In genomic region chr5:81696418-81697397, GRCh38 we compare ENCODE assay signal across 28 cellular contexts. TPM values are rescaled to one million over a fixed set of nuclear protein-coding genes. Genes with fewer than 3 reads are reported as not detected.
DNase-seq lines count a peak whose midpoint lies in the region; ATAC-seq lines count a peak whose summit lies in the region.
"Had no signal": no experiment of that assay in that cellular context is flagged by ENCODE, and none has a peak within 500 bp of the region (broad histone marks: within the 10 kb centered on the region; RNA-seq: fewer than 3 reads in every experiment).

No MANE protein-coding gene starts in this region.

- H3K4me1 Mint-ChIP-seq in naive B cell: peaks cover 32 to 61% (median 50%) of the 10 kb centered on the region in 3 donors

- intact Hi-C loops in posterior vena cava (cut with DNase I): no loop called here

- DNase-seq in DMS 273 (lab: John Stamatoyannopoulos, UW; ENCODE audit: unreplicated experiment): peak; percentile 41
- DNase-seq in DMS 273 treated with DMSO at 0.1 percent for 48 hours (lab: John Stamatoyannopoulos, UW): no peak
- DNase-seq in G401 (ENCODE audit: low spot score): peak; percentile 44
- peak; percentile 45 for DNase-seq in OCI-M1 (lab: John Stamatoyannopoulos, UW)
- no peak for DNase-seq in naive B cell
- no peak for DNase-seq in NCI-H345 treated with DMSO at 0.1 percent for 48 hours (lab: John Stamatoyannopoulos, UW; ENCODE audit: unreplicated experiment)
- no peak for DNase-seq in NOMO-1 treated with dmso at 0.1 percent for 144 hours (lab: John Stamatoyannopoulos, UW; ENCODE audit: unreplicated experiment)
- DNase-seq in posterior vena cava (ENCODE audit: low spot score): no peak
- DNase-seq: activated B cell treated with CpG ODN at 0.5 μM for 24 hours; activated CD4-positive, alpha-beta T cell treated with anti-CD3 and anti-CD28 coated beads, Interleukin-2, amount 50 U/mL, for 1 hour; activated gamma-delta T cell; activated T-cell treated with anti-CD3 and anti-CD28 coated beads, Interleukin-2, amount 50 U/mL, for 24 hours; Calu3; caudate nucleus; erythroblast; naive thymus-derived CD4-positive, alpha-beta T cell; NCI-H1436 treated with DMSO at 0.1 percent for 48 hours; NCI-H2107; NCI-H446 treated with DMSO at 0.1 percent for 48 hours; occipital lobe; psoas muscle; Right ventricle myocardium superior; sigmoid colon; stimulated activated CD4-positive, alpha-beta T cell treated with anti-CD3 and anti-CD28 coated beads, Interleukin-12 subunit alpha, Interleukin-12 subunit beta, amount 100 ng/mL, for 4 hours; stimulated activated CD4-positive, alpha-beta T cell treated with anti-CD3 and anti-CD28 coated beads, Interleukin-2, amount 100 ng/mL, for 48 hours had no signal

- ATAC-seq in naive B cell (ENCODE audit: low read depth in 2 of 2): no peak
- ATAC-seq: naive thymus-derived CD4-positive, alpha-beta T cell; psoas muscle; SK-N-SH treated with all-trans-retinoic acid at 6 μM for 48 hours had no signal

- H3K27ac Mint-ChIP-seq in naive B cell: peak overlapping the region in 5 of 6 donors; percentile 4 to 77 (median 26)
- H3K27ac Mint-ChIP-seq: activated B cell treated with CpG ODN at 0.5 μM for 24 hours; activated T-cell treated with anti-CD3 and anti-CD28 coated beads, Interleukin-2, amount 50 U/mL, for 24 hours; dendritic cell treated with granulocyte-macrophage colony-stimulating factor and Interleukin-4, amounts not matched to agents 40 ng/mL and 50 ng/mL, for 4 days; T-helper 1 cell treated with Interleukin-12 subunit alpha and Interleukin-12 subunit beta and Interleukin-4 antibody, amounts not matched to agents 30 μg/mL and 1 μg/mL, for 36 hours had no signal

- in situ Hi-C loops in G401 (cut with HindIII; ENCODE audit: low sequenced_read_pairs): no loop called here

- H3K27me3 Mint-ChIP-seq in naive B cell: no peaks in the 10 kb centered on the region
- H3K27me3 Mint-ChIP-seq: activated B cell treated with CpG ODN at 0.5 μM for 24 hours; activated T-cell treated with anti-CD3 and anti-CD28 coated beads, Interleukin-2, amount 50 U/mL, for 24 hours; dendritic cell treated with granulocyte-macrophage colony-stimulating factor and Interleukin-4, amounts not matched to agents 40 ng/mL and 50 ng/mL, for 4 days; naive thymus-derived CD4-positive, alpha-beta T cell had no signal

- peaks cover 24 to 28% of the 10 kb centered on the region in 2 donors for H3K36me3 Mint-ChIP-seq in naive B cell

- peaks cover 0 to 28% (median 14%) of the 10 kb centered on the region in 7 donors for H3K9me3 Mint-ChIP-seq in naive B cell

- H3K4me3 Mint-ChIP-seq in naive B cell: no peak overlapping the region
- H3K4me3 Mint-ChIP-seq: activated B cell treated with CpG ODN at 0.5 μM for 24 hours; activated T-cell treated with anti-CD3 and anti-CD28 coated beads, Interleukin-2, amount 50 U/mL, for 24 hours; dendritic cell treated with granulocyte-macrophage colony-stimulating factor and Interleukin-4, amounts not matched to agents 40 ng/mL and 50 ng/mL, for 4 days; naive thymus-derived CD4-positive, alpha-beta T cell; T-helper 1 cell treated with Interleukin-12 subunit alpha and Interleukin-12 subunit beta and Interleukin-4 antibody, amounts not matched to agents 30 μg/mL and 1 μg/mL, for 36 hours had no signal

RNA-seq across cellular contexts. Expression of gene SSBP2, which starts 54.2 kb away (rescaled TPM):
- total RNA-seq in G401 (2014; rRNA removed; shearing (Covaris generic)): 21.8 and 23.7 TPM in 2 replicates
- polyA plus RNA-seq in naive B cell (ENCODE audit: low read depth in 6 of 6): 100 to 1,000 TPM; 111 to 202 (median 140) TPM
- total RNA-seq in posterior vena cava: 10 to 100 TPM; 68.7 to 88.6 TPM

Comparison
In these comparisons a context has a peak if more than half of its experiments do, and no peak if none do; other contexts are left out.
1. DNase-seq: peak in DMS 273 (single experiment), G401 (single experiment) and OCI-M1 (single experiment); none in DMS 273 treated with DMSO at 0.1 percent for 48 hours (single experiment), naive B cell (single experiment), NCI-H345 treated with DMSO at 0.1 percent for 48 hours (single experiment), NOMO-1 treated with dmso at 0.1 percent for 144 hours (single experiment) and posterior vena cava (single experiment).